38 cellular contexts compared by ENCODE assay signal in genomic region chrX:48981178-48981577, GRCh38.
"Had no signal": no experiment of that assay in that cellular context is flagged by ENCODE, and none has a peak within 500 bp of the region (broad histone marks: within the 10 kb centered on the region; RNA-seq: fewer than 3 reads in every experiment).

No MANE protein-coding gene starts in this region.

- H3K4me1 ChIP-seq: adrenal gland, ascending aorta had no signal

- H3K4me3 ChIP-seq: adrenal gland, ascending aorta, cardiac muscle cell had no signal

- FAIRE-seq: bronchial epithelial cell, TTC549 had no signal

- H3K9me3 ChIP-seq: adrenal gland, ascending aorta had no signal

- H3K4me1 Mint-ChIP-seq: activated B cell treated with CpG ODN at 0.5 μM for 24 hours; activated CD4-positive, alpha-beta T cell treated with anti-CD3 and anti-CD28 coated beads, Interleukin-2, amount 10 ng/mL, durations not matched to agents 24 days and 14 days; activated naive CD8-positive, alpha-beta T cell treated with anti-CD3 and anti-CD28 coated beads for 36 hours; activated T-helper 17 cell treated with anti-CD3 and anti-CD28 coated beads, Interleukin-2, amount 50 U/mL, for 72 hours; brain; central memory CD8-positive, alpha-beta T cell had no signal

- H3K27me3 Mint-ChIP-seq: activated B cell treated with CpG ODN at 0.5 μM for 24 hours; activated CD4-positive, alpha-beta memory T cell treated with anti-CD3 and anti-CD28 coated beads for 36 hours; activated CD4-positive, alpha-beta T cell treated with anti-CD3 and anti-CD28 coated beads, Interleukin-2, amount 10 ng/mL, durations not matched to agents 24 days and 14 days; activated CD8-positive, alpha-beta T cell treated with anti-CD3 and anti-CD28 coated beads for 36 hours; activated naive CD8-positive, alpha-beta T cell treated with anti-CD3 and anti-CD28 coated beads for 36 hours; activated T-helper 17 cell treated with anti-CD3 and anti-CD28 coated beads, Interleukin-2, amount 50 U/mL, for 72 hours; central memory CD8-positive, alpha-beta T cell had no signal

- ATAC-seq: activated CD8-positive, alpha-beta T cell treated with anti-CD3 and anti-CD28 coated beads for 36 hours; activated naive CD4-positive, alpha-beta T cell treated with anti-CD3 and anti-CD28 coated beads, Interleukin-2, amount 50 U/mL, for 72 hours; activated T-cell treated with anti-CD3 and anti-CD28 coated beads, Interleukin-2, amount 50 U/mL, for 4 hours; activated T-cell treated with anti-CD3 and anti-CD28 coated beads, Interleukin-2, amount 50 U/mL, for 72 hours; activated T-helper 17 cell treated with anti-CD3 and anti-CD28 coated beads, Interleukin-2, amount 50 U/mL, for 72 hours had no signal

- DNase-seq: activated B cell treated with CpG ODN at 0.5 μM for 24 hours; activated CD4-positive, alpha-beta memory T cell treated with anti-CD3 and anti-CD28 coated beads for 36 hours; activated CD4-positive, alpha-beta T cell treated with anti-CD3 and anti-CD28 coated beads for 4 hours; activated CD4-positive, alpha-beta T cell treated with anti-CD3 and anti-CD28 coated beads, Interleukin-2, amount 10 ng/mL, durations not matched to agents 24 days and 14 days; activated CD4-positive, alpha-beta T cell treated with anti-CD3 and anti-CD28 coated beads, Interleukin-2, amount 50 U/mL, for 1 hour; activated CD4-positive, alpha-beta T cell treated with anti-CD3 and anti-CD28 coated beads, Interleukin-2, amount 50 U/mL, for 4 hours; activated CD4-positive, CD25-positive, alpha-beta regulatory T cell treated with anti-CD3 and anti-CD28 coated beads, Interleukin-2, amount 50 U/mL, for 72 hours; activated CD8-positive, alpha-beta memory T cell treated with anti-CD3 and anti-CD28 coated beads, Interleukin-2, amount 50 U/mL, for 4 hours; activated CD8-positive, alpha-beta T cell treated with anti-CD3 and anti-CD28 coated beads for 36 hours; activated effector memory CD4-positive, alpha-beta T cell treated with anti-CD3 and anti-CD28 coated beads, Interleukin-2, amount 50 U/mL, for 16 hours; activated gamma-delta T cell treated with Interleukin-2 at 50 U/mL for 16 hours; activated naive CD4-positive, alpha-beta T cell; activated naive CD4-positive, alpha-beta T cell treated with anti-CD3 and anti-CD28 coated beads for 36 hours; activated naive CD4-positive, alpha-beta T cell treated with anti-CD3 and anti-CD28 coated beads, Interleukin-2, amount 50 U/mL, for 16 hours; activated naive CD8-positive, alpha-beta T cell treated with anti-CD3 and anti-CD28 coated beads for 36 hours; activated T-cell treated with anti-CD3 and anti-CD28 coated beads for 4 hours; activated T-cell treated with anti-CD3 and anti-CD28 coated beads, Interleukin-2, amount 50 U/mL, for 1 hour; activated T-cell treated with anti-CD3 and anti-CD28 coated beads, Interleukin-2, amount 50 U/mL, for 4 hours; activated T-cell treated with anti-CD3 and anti-CD28 coated beads, Interleukin-2, amount 50 U/mL, for 72 hours; adrenal gland; amniotic stem cell; caudate nucleus; cerebellar nuclear complex; T-helper 1 cell; T-helper 2 cell; T-helper 9 cell had no signal

- H3K27ac Mint-ChIP-seq: activated B cell treated with CpG ODN at 0.5 μM for 24 hours; activated CD4-positive, alpha-beta memory T cell treated with anti-CD3 and anti-CD28 coated beads for 36 hours; activated CD4-positive, alpha-beta T cell treated with anti-CD3 and anti-CD28 coated beads, Interleukin-2, amount 10 ng/mL, durations not matched to agents 24 days and 14 days; activated CD8-positive, alpha-beta T cell treated with anti-CD3 and anti-CD28 coated beads for 36 hours; activated naive CD4-positive, alpha-beta T cell treated with anti-CD3 and anti-CD28 coated beads for 36 hours; activated naive CD8-positive, alpha-beta T cell treated with anti-CD3 and anti-CD28 coated beads for 36 hours; activated T-cell treated with anti-CD3 and anti-CD28 coated beads, Interleukin-2, amount 50 U/mL, for 72 hours; activated T-helper 1 cell treated with anti-CD3 and anti-CD28 coated beads, Interleukin-12 subunit alpha, Interleukin-12 subunit beta, Interleukin-2, Interleukin-4 antibody, amounts not matched to agents 30 ng/mL and 10 ng/mL and 1 ng/mL, durations not matched to agents 14 hours and 24 hours and 36 hours; activated T-helper 17 cell treated with anti-CD3 and anti-CD28 coated beads, Interleukin-2, amount 50 U/mL, for 72 hours; brain; T-helper 1 cell treated with Interleukin-12 subunit alpha and Interleukin-12 subunit beta and Interleukin-4 antibody, amounts not matched to agents 30 μg/mL and 1 μg/mL, for 36 hours; T-helper 2 cell treated with Interferon-gamma antibody and Interleukin-4, amounts not matched to agents 5 μg/mL and 100 μg/mL, for 36 hours had no signal

- H3K27me3 ChIP-seq: adrenal gland, ascending aorta, cardiac muscle cell had no signal

- H3K27ac ChIP-seq: adrenal gland, ascending aorta, cardiac muscle cell, VCaP had no signal

- H3K4me3 Mint-ChIP-seq: activated B cell treated with CpG ODN at 0.5 μM for 24 hours; activated CD4-positive, alpha-beta memory T cell treated with anti-CD3 and anti-CD28 coated beads for 36 hours; activated CD4-positive, alpha-beta T cell treated with anti-CD3 and anti-CD28 coated beads, Interleukin-2, amount 10 ng/mL, durations not matched to agents 24 days and 14 days; activated CD8-positive, alpha-beta T cell treated with anti-CD3 and anti-CD28 coated beads for 36 hours; activated naive CD4-positive, alpha-beta T cell treated with anti-CD3 and anti-CD28 coated beads for 36 hours; activated naive CD8-positive, alpha-beta T cell treated with anti-CD3 and anti-CD28 coated beads for 36 hours; activated T-cell treated with anti-CD3 and anti-CD28 coated beads, Interleukin-2, amount 50 U/mL, for 4 hours; activated T-cell treated with anti-CD3 and anti-CD28 coated beads, Interleukin-2, amount 50 U/mL, for 72 hours; activated T-helper 1 cell treated with anti-CD3 and anti-CD28 coated beads, Interleukin-12 subunit alpha, Interleukin-12 subunit beta, Interleukin-2, Interleukin-4 antibody, amounts not matched to agents 30 ng/mL and 10 ng/mL and 1 ng/mL, durations not matched to agents 14 hours and 24 hours and 36 hours; activated T-helper 17 cell treated with anti-CD3 and anti-CD28 coated beads, Interleukin-2, amount 50 U/mL, for 72 hours; brain; central memory CD8-positive, alpha-beta T cell; T-helper 1 cell treated with Interleukin-12 subunit alpha and Interleukin-12 subunit beta and Interleukin-4 antibody, amounts not matched to agents 30 μg/mL and 1 μg/mL, for 36 hours; T-helper 2 cell treated with Interferon-gamma antibody and Interleukin-4, amounts not matched to agents 5 μg/mL and 100 μg/mL, for 36 hours had no signal

- H3K9me3 Mint-ChIP-seq: activated B cell treated with CpG ODN at 0.5 μM for 24 hours; activated CD4-positive, alpha-beta memory T cell treated with anti-CD3 and anti-CD28 coated beads for 36 hours; activated CD4-positive, alpha-beta T cell treated with anti-CD3 and anti-CD28 coated beads, Interleukin-2, amount 10 ng/mL, durations not matched to agents 24 days and 14 days; activated CD8-positive, alpha-beta T cell treated with anti-CD3 and anti-CD28 coated beads for 36 hours; activated naive CD4-positive, alpha-beta T cell treated with anti-CD3 and anti-CD28 coated beads for 36 hours; activated naive CD4-positive, alpha-beta T cell treated with anti-CD3 and anti-CD28 coated beads, Interleukin-2, amount 50 U/mL, for 72 hours; activated naive CD8-positive, alpha-beta T cell treated with anti-CD3 and anti-CD28 coated beads for 36 hours; activated T-cell treated with anti-CD3 and anti-CD28 coated beads, Interleukin-2, amount 50 U/mL, for 4 hours; activated T-cell treated with anti-CD3 and anti-CD28 coated beads, Interleukin-2, amount 50 U/mL, for 72 hours; activated T-helper 1 cell treated with anti-CD3 and anti-CD28 coated beads, Interleukin-12 subunit alpha, Interleukin-12 subunit beta, Interleukin-2, Interleukin-4 antibody, amounts not matched to agents 30 ng/mL and 10 ng/mL and 1 ng/mL, durations not matched to agents 14 hours and 24 hours and 36 hours; activated T-helper 17 cell treated with anti-CD3 and anti-CD28 coated beads, Interleukin-2, amount 50 U/mL, for 72 hours; central memory CD8-positive, alpha-beta T cell; T-helper 1 cell treated with Interleukin-12 subunit alpha and Interleukin-12 subunit beta and Interleukin-4 antibody, amounts not matched to agents 30 μg/mL and 1 μg/mL, for 36 hours; T-helper 2 cell treated with Interferon-gamma antibody and Interleukin-4, amounts not matched to agents 5 μg/mL and 100 μg/mL, for 36 hours had no signal
